Comparison of ENCODE assay signal across 3 cellular contexts in the genomic region with DNA sequence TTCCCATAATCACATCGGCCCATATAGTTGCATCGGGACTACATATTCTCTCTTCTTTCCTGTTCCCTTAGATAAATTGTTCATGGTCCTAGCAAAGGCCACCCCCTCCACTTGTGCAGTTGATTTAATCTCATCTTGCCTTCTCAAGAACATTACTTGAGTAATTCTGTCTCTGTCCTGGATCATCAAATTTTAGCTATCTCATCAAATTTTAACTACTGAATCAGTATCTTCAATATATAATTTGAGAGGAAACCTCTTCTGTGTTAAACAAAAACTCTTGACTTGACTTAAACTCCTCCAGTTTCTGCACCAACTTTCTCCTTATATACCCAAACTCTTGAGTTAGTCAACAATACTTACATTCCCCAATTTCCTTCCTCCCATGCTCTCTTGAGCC.
A peak's percentile ranks its signal among the peaks of the same experiment; 100 is the strongest.
TF ChIP-seq lines count a peak whose summit lies in the region.

No MANE protein-coding gene starts in this region.

TF ChIP-seq in HepG2, 621 proteins besides CTCF, POLR2A, EP300 and RAD21:
- TF ChIP-seq HOXA9 (CRISPR knock-in tag; IDR thresholded peaks at IDR 0.05; ENCODE audit: borderline replicate concordance) (no peak), MAFF (IDR thresholded peaks at IDR 0.05; ENCODE audit: low read depth, low read length) (peak; percentile 45), MAFK (conservative IDR thresholded peaks at IDR 0.05 in 1 of 2, IDR thresholded peaks at IDR 0.05 in 1 of 2; ENCODE audit: low read length in 2 of 2) (peak; percentile 9 to 54; a peak in 1 of 4 replicates)
- TF ChIP-seq, protein P1, sequence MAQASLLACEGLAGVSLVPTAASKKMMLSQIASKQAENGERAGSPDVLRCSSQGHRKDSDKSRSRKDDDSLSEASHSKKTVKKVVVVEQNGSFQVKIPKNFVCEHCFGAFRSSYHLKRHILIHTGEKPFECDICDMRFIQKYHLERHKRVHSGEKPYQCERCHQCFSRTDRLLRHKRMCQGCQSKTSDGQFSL (CRISPR knock-in tag; IDR thresholded peaks at IDR 0.05) = no peak

TF ChIP-seq in A549, 52 proteins besides CTCF, POLR2A, EP300 and RAD21:
- TF ChIP-seq, protein P2, sequence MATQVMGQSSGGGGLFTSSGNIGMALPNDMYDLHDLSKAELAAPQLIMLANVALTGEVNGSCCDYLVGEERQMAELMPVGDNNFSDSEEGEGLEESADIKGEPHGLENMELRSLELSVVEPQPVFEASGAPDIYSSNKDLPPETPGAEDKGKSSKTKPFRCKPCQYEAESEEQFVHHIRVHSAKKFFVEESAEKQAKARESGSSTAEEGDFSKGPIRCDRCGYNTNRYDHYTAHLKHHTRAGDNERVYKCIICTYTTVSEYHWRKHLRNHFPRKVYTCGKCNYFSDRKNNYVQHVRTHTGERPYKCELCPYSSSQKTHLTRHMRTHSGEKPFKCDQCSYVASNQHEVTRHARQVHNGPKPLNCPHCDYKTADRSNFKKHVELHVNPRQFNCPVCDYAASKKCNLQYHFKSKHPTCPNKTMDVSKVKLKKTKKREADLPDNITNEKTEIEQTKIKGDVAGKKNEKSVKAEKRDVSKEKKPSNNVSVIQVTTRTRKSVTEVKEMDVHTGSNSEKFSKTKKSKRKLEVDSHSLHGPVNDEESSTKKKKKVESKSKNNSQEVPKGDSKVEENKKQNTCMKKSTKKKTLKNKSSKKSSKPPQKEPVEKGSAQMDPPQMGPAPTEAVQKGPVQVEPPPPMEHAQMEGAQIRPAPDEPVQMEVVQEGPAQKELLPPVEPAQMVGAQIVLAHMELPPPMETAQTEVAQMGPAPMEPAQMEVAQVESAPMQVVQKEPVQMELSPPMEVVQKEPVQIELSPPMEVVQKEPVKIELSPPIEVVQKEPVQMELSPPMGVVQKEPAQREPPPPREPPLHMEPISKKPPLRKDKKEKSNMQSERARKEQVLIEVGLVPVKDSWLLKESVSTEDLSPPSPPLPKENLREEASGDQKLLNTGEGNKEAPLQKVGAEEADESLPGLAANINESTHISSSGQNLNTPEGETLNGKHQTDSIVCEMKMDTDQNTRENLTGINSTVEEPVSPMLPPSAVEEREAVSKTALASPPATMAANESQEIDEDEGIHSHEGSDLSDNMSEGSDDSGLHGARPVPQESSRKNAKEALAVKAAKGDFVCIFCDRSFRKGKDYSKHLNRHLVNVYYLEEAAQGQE (IDR thresholded peaks at IDR 0.05) = no peak
- peak; percentile 52 for TF ChIP-seq MAFK (IDR thresholded peaks at IDR 0.05; ENCODE audit: partially characterized antibody)

TF ChIP-seq in K562, 482 proteins besides CTCF, POLR2A, EP300 and RAD21:
- TF ChIP-seq C11orf30 (IDR thresholded peaks at IDR 0.05; ENCODE audit: low read depth) (peak; percentile 44; the same call in 1 of the 2 replicates), ZNF316 (IDR thresholded peaks at IDR 0.05) (peak; percentile 68), MAFG (tag; conservative IDR thresholded peaks at IDR 0.05) (0 out of 2 replicates have a peak, but pooled peaks have one; percentile 30), TAF1 (IDR thresholded peaks at IDR 0.05; ENCODE audit: control insufficient read depth, extremely low read depth, insufficient read depth, low read length, severe bottlenecking) (no peak)
- TF ChIP-seq, protein P3, sequence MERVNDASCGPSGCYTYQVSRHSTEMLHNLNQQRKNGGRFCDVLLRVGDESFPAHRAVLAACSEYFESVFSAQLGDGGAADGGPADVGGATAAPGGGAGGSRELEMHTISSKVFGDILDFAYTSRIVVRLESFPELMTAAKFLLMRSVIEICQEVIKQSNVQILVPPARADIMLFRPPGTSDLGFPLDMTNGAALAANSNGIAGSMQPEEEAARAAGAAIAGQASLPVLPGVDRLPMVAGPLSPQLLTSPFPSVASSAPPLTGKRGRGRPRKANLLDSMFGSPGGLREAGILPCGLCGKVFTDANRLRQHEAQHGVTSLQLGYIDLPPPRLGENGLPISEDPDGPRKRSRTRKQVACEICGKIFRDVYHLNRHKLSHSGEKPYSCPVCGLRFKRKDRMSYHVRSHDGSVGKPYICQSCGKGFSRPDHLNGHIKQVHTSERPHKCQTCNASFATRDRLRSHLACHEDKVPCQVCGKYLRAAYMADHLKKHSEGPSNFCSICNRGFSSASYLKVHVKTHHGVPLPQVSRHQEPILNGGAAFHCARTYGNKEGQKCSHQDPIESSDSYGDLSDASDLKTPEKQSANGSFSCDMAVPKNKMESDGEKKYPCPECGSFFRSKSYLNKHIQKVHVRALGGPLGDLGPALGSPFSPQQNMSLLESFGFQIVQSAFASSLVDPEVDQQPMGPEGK (CRISPR knock-in tag; IDR thresholded peaks at IDR 0.05; ENCODE audit: borderline replicate concordance) = no peak
